ENCODE assay signal across 24 cellular contexts in genomic region chr19:6691342-6691741, GRCh38. TPM values are rescaled to one million over a fixed set of nuclear protein-coding genes. Genes with fewer than 3 reads are reported as not detected.
"Had no signal": no experiment of that assay in that cellular context is flagged by ENCODE, and none has a peak within 500 bp of the region (broad histone marks: within the 10 kb centered on the region; RNA-seq: fewer than 3 reads in every experiment).

No MANE protein-coding gene starts in this region.

- H3K27me3 ChIP-seq: MG63 had no signal

- H3K4me2 ChIP-seq: SK-N-SH had no signal

- H3K4me3 ChIP-seq: MG63 had no signal

- H3K9ac ChIP-seq: SK-N-SH had no signal

- DNase-seq: KBM-7, MG63, NCI-H1092, NCI-H1105 treated with DMSO at 0.1 percent for 48 hours, NCI-H1417 treated with DMSO at 0.1 percent for 48 hours, NCI-H146, NCI-H1694 treated with DMSO at 0.1 percent for 48 hours, NCI-H1930, NCI-H2081, NCI-H2107, NCI-H226, NCI-H446, NCI-H510A, NCI-H524 treated with DMSO at 0.1 percent for 48 hours, NCI-H69, NCI-H774, RPMI8226, SHP77, SK-N-SH had no signal

- FAIRE-seq: HTR-8/SVneo, RCC 7860 had no signal

- H3K36me3 ChIP-seq: MG63 had no signal

- H3K27ac ChIP-seq: HL-60 had no signal

- H3K9me3 ChIP-seq: MG63, SK-N-SH had no signal

RNA-seq across cellular contexts. Expression of gene TNFSF14, which starts 21.4 kb away (rescaled TPM):
- total RNA-seq: LHCN-M2, SK-MEL-5 had no signal
- polyA plus RNA-seq: SK-N-SH had no signal

RNA-seq across cellular contexts. Expression of gene C3, which starts 29.1 kb away (rescaled TPM):
- total RNA-seq: SK-MEL-5 had no signal
